In genomic region chr12:96516472-96517417, GRCh38 we compare ENCODE assay signal across 8 cellular contexts. TPM values are rescaled to one million over a fixed set of nuclear protein-coding genes. Genes with fewer than 3 reads are reported as not detected.
A peak's percentile ranks its signal among the peaks of the same experiment; 100 is the strongest.
DNase-seq lines count a peak whose midpoint lies in the region; TF ChIP-seq lines count a peak whose summit lies in the region.

No MANE protein-coding gene starts in this region.

- H3K9ac ChIP-seq in GM23248 (peak overlapping the region; percentile 33; the same call in 1 of the 2 replicates), SK-N-SH (no peak overlapping the region)

- H2AFZ ChIP-seq in GM23248: peak overlapping the region; percentile 72
- H2AFZ ChIP-seq in SK-N-SH (ENCODE audit: low read depth): 0 out of 2 replicates have a peak overlapping the region, but pooled peaks have one; percentile 16

- H3F3A ChIP-seq in GM23248 (ENCODE audit: insufficient read depth): no peaks in the 10 kb centered on the region
- H3F3A ChIP-seq in SK-N-SH (replicated peaks; ENCODE audit: insufficient read depth): no peaks in the 10 kb centered on the region

- H3K79me2 ChIP-seq in GM23248 (ENCODE audit: insufficient read depth): no peaks in the 10 kb centered on the region; the same call in 1 of the 2 replicates
- H3K79me2 ChIP-seq in SK-N-SH (ENCODE audit: insufficient read depth): no peaks in the 10 kb centered on the region

- peak overlapping the region; percentile 74 for H3K27ac Mint-ChIP-seq in activated naive CD4-positive, alpha-beta T cell treated with anti-CD3 and anti-CD28 coated beads, Interleukin-2, amount 50 U/mL, for 24 hours
- no peak overlapping the region for H3K27ac Mint-ChIP-seq in glutamatergic neuron (ENCODE audit: unreplicated experiment)

- H3K4me3 ChIP-seq in GM23248: peak overlapping the region; percentile 24
- peak overlapping the region in 1 of 2 experiments; percentile 33; a peak in 1 of 4 replicates for H3K4me3 ChIP-seq in SK-N-SH (ENCODE audit: low read depth in 2 of 2, low read length in 1 of 2)
- H3K4me3 ChIP-seq in prostate gland: no peak overlapping the region

- H3K27me3 Mint-ChIP-seq in activated naive CD4-positive, alpha-beta T cell treated with anti-CD3 and anti-CD28 coated beads, Interleukin-2, amount 50 U/mL, for 24 hours: no peaks in the 10 kb centered on the region
- H3K27me3 Mint-ChIP-seq in glutamatergic neuron (ENCODE audit: unreplicated experiment): no peaks in the 10 kb centered on the region

- in situ Hi-C loops in GM23248 (cut with MboI): loop anchor here (25.0 kb wide), 1 partner anchor 304 kb away; no protein-coding TSS in a partner anchor

- H3K9me2 ChIP-seq in GM23248 (ENCODE audit: insufficient read depth): no peaks in the 10 kb centered on the region
- H3K9me2 ChIP-seq in SK-N-SH: no peaks in the 10 kb centered on the region

- H3K4me1 Mint-ChIP-seq in activated naive CD4-positive, alpha-beta T cell treated with anti-CD3 and anti-CD28 coated beads, Interleukin-2, amount 50 U/mL, for 24 hours: peaks cover 16% of the 10 kb centered on the region
- H3K4me1 Mint-ChIP-seq in glutamatergic neuron (ENCODE audit: low read depth, unreplicated experiment): no peaks in the 10 kb centered on the region

- intact Hi-C loops in prostate gland (cut with DNase I): loop anchor here (5.0 to 10.0 kb wide), 2 partner anchors 232 to 454 kb away; no protein-coding TSS in a partner anchor

- H3K36me3 ChIP-seq in GM23248 (ENCODE audit: low read depth) (no peaks in the 10 kb centered on the region), SK-N-SH (replicated peaks in 1 of 2; ENCODE audit: control insufficient read depth in 1 of 2, insufficient read depth in 2 of 2, low read length in 1 of 2) (no peaks in the 10 kb centered on the region), prostate gland (no peaks in the 10 kb centered on the region)

- TF ChIP-seq EP300 in SK-N-SH (IDR thresholded peaks at IDR 0.05; ENCODE audit: borderline replicate concordance in 1 of 2, low read depth in 1 of 2, low read length in 1 of 2): no peak

- H3K4me2 ChIP-seq in GM23248 (ENCODE audit: unreplicated experiment) (peak overlapping the region; percentile 55), SK-N-SH (no peak overlapping the region)

- H3K36me3 Mint-ChIP-seq in activated naive CD4-positive, alpha-beta T cell treated with anti-CD3 and anti-CD28 coated beads, Interleukin-2, amount 50 U/mL, for 24 hours: no peaks in the 10 kb centered on the region
- H3K36me3 Mint-ChIP-seq in glutamatergic neuron (ENCODE audit: unreplicated experiment): no peaks in the 10 kb centered on the region

- H3K9me3 Mint-ChIP-seq in activated naive CD4-positive, alpha-beta T cell treated with anti-CD3 and anti-CD28 coated beads, Interleukin-2, amount 50 U/mL, for 24 hours: no peaks in the 10 kb centered on the region
- H3K9me3 Mint-ChIP-seq in glutamatergic neuron (ENCODE audit: unreplicated experiment): no peaks in the 10 kb centered on the region

- H3K4me1 ChIP-seq in GM23248 (ENCODE audit: insufficient read depth) (peaks cover 15% of the 10 kb centered on the region), SK-N-SH (ENCODE audit: control insufficient read depth in 1 of 2, insufficient read depth in 2 of 2, low read depth in 1 of 2, low read length in 1 of 2) (peaks cover 0 to 4% of the 10 kb centered on the region in 2 experiments; a peak in 1 of 4 replicates), prostate gland (replicated peaks) (no peaks in the 10 kb centered on the region)

- CTCF ChIA-PET in SK-N-SH (lab: Yijun Ruan, JAX): interaction anchor here (0.6 to 3.2 kb wide), 41 partner anchors 10 to 833 kb away, joined by 3 to 27 read pairs (median 4); partner anchors contain the start of genes CDK17, CFAP54 and LTA4H

- H3K9me3 ChIP-seq in GM23248 (ENCODE audit: low read depth): no peaks in the 10 kb centered on the region
- no peaks in the 10 kb centered on the region for H3K9me3 ChIP-seq in SK-N-SH
- no peaks in the 10 kb centered on the region for H3K9me3 ChIP-seq in prostate gland

- H3K27me3 ChIP-seq in GM23248 (replicated peaks; ENCODE audit: insufficient read depth) (no peaks in the 10 kb centered on the region), SK-N-SH (ENCODE audit: insufficient read depth) (no peaks in the 10 kb centered on the region), prostate gland (replicated peaks; ENCODE audit: insufficient read depth) (no peaks in the 10 kb centered on the region)

- no peak for TF ChIP-seq POLR2A in prostate gland (IDR thresholded peaks at IDR 0.05)

- H3K27ac ChIP-seq in GM23248: peak overlapping the region; percentile 3; the same call in 1 of the 2 replicates
- H3K27ac ChIP-seq in SK-N-SH (ENCODE audit: low read depth in 2 of 2, low read length in 1 of 2): no peak overlapping the region
- H3K27ac ChIP-seq in prostate gland: no peak overlapping the region

- TF ChIP-seq CTCF in LNCAP (IDR thresholded peaks at IDR 0.05): peak; percentile 70
- peak; percentile 78 for TF ChIP-seq CTCF in SK-N-SH (IDR thresholded peaks at IDR 0.05)
- peak; percentile 83 for TF ChIP-seq CTCF in glutamatergic neuron (IDR thresholded peaks at IDR 0.05; ENCODE audit: partially characterized antibody, unreplicated experiment)
- peak; percentile 13 to 82 (median 69) for TF ChIP-seq CTCF in prostate gland (IDR thresholded peaks at IDR 0.05)

- peak; percentile 42 for DNase-seq in GF-D8 (lab: John Stamatoyannopoulos, UW)
- DNase-seq in GM23248: peak; percentile 79
- peak; percentile 45 for DNase-seq in SK-N-SH
- DNase-seq in glutamatergic neuron: peak; percentile 80
- peak; percentile 62 for DNase-seq in prostate gland (ENCODE audit: low spot score)
- DNase-seq in 8988T: no peak

- TF ChIP-seq RAD21 in SK-N-SH (IDR thresholded peaks at IDR 0.05; ENCODE audit: low read length): peak; percentile 93

- WGBS in GM23248 (ENCODE audit: low coverage in 1 of 2, low lambda C conversion rate in 2 of 2, missing lambda C conversion rate in 2 of 2), 2 experiments: 11 to 15% methylated on average over 8 of the region's 8 CpGs
- 29% methylated on average over 8 of the region's 8 CpGs for WGBS in SK-N-SH (ENCODE audit: low lambda C conversion rate)
- 39% methylated on average over 8 of the region's 8 CpGs for WGBS in prostate gland

- peak overlapping the region; percentile 42 for H3K4me3 Mint-ChIP-seq in activated naive CD4-positive, alpha-beta T cell treated with anti-CD3 and anti-CD28 coated beads, Interleukin-2, amount 50 U/mL, for 24 hours
- no peak overlapping the region for H3K4me3 Mint-ChIP-seq in glutamatergic neuron (ENCODE audit: unreplicated experiment)

- H4K20me1 ChIP-seq in GM23248 (ENCODE audit: insufficient read depth) (no peaks in the 10 kb centered on the region), SK-N-SH (ENCODE audit: insufficient read depth) (no peaks in the 10 kb centered on the region)

- POLR2A ChIA-PET in SK-N-SH (lab: Yijun Ruan, JAX): no interaction called here

TF ChIP-seq in SK-N-SH, 30 proteins besides CTCF, POLR2A, EP300 and RAD21:
- TF ChIP-seq SMC3 (IDR thresholded peaks at IDR 0.05; ENCODE audit: low read depth, low read length) (peak; percentile 78), TCF12 (IDR thresholded peaks at IDR 0.05) (no peak)
TF ChIP-seq in SK-N-SH: peak in this region for 1.

RNA-seq across cellular contexts. Expression of gene CFAP54, which starts 27.4 kb away (rescaled TPM):
- 0.32 and 2.0 TPM in 2 replicates for total RNA-seq in GM23248 (2014; rRNA removed; shearing (Covaris generic))
- polyA plus RNA-seq in GM23248 (2016; fragmentation: Nextera tagmentation; extraction: Ambion mirVana) (1.0 and 1.2 TPM in 2 replicates), SK-N-SH (2012; rRNA removed) (0.87 and 1.1 TPM in 2 replicates)
- polyA plus RNA-seq in SK-N-SH (2012; cell fraction: cytosol; rRNA removed): 1.1 and 1.5 TPM in 2 replicates
- polyA plus RNA-seq in SK-N-SH (2012; cell fraction: nucleus; rRNA removed): 1.9 and 3.1 TPM in 2 replicates
- total RNA-seq in glutamatergic neuron (ENCODE audit: unreplicated experiment) (0.15 TPM), prostate gland (1 to 10 TPM in 1 of 2 donors, under 1 TPM in 1; 0.68 to 2.3 TPM)
